Comparison of ENCODE assay signal across 10 cellular contexts in the genomic region with DNA sequence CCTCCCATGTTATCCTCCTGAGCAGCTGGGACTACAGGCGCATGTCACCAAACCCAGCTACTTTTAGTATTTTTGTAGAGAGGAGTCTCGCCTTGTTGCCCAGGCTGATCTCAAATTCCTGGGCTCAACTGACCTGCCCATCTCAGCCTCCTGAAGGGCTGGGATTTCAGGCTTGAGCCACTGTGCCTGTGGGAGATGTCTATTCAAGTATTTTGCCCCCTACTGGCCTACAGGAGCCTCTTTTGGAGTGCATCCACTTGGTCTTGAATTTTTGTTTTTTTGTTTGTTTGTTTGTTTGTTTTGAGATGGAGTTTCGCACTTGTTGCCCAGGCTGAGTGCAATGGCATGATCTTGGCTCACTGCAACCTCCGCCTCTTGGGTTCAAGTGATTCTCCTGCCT. TPM values are rescaled to one million over a fixed set of nuclear protein-coding genes. Genes with fewer than 3 reads are reported as not detected.
A peak's percentile ranks its signal among the peaks of the same experiment; 100 is the strongest.
DNase-seq lines count a peak whose midpoint lies in the region; ATAC-seq and TF ChIP-seq lines count a peak whose summit lies in the region.
"Had no signal": no experiment of that assay in that cellular context is flagged by ENCODE, and none has a peak within 500 bp of the region (broad histone marks: within the 10 kb centered on the region; RNA-seq: fewer than 3 reads in every experiment).

No MANE protein-coding gene starts in this region.

- no peaks in the 10 kb centered on the region for H3K36me3 ChIP-seq in mammary epithelial cell (ENCODE audit: insufficient read depth, low read length)
- no peaks in the 10 kb centered on the region for H3K36me3 ChIP-seq in psoas muscle (ENCODE audit: insufficient read depth in 1 of 2, low read depth in 1 of 2)
- H3K36me3 ChIP-seq: thyroid gland had no signal

- H3K27ac ChIP-seq in mammary epithelial cell (ENCODE audit: insufficient read depth, low read depth, low read length) (no peak overlapping the region), psoas muscle (no peak overlapping the region)
- H3K27ac ChIP-seq: thyroid gland had no signal

- H3K27ac Mint-ChIP-seq in HFFc6, result no peak overlapping the region
- H3K27ac Mint-ChIP-seq in nephron progenitor cell, result peak overlapping the region; percentile 45
- H3K27ac Mint-ChIP-seq: activated naive CD8-positive, alpha-beta T cell treated with anti-CD3 and anti-CD28 coated beads for 36 hours had no signal

- no peak overlapping the region for H3K4me2 ChIP-seq in mammary epithelial cell (ENCODE audit: insufficient read depth, low read depth, low read length)

- H3K36me3 Mint-ChIP-seq in HFFc6 (ENCODE audit: low read depth) (no peaks in the 10 kb centered on the region), nephron progenitor cell (ENCODE audit: low read depth) (no peaks in the 10 kb centered on the region)
- H3K36me3 Mint-ChIP-seq: activated naive CD8-positive, alpha-beta T cell treated with anti-CD3 and anti-CD28 coated beads for 36 hours had no signal

- in situ Hi-C loops in mammary epithelial cell (cut with MboI; ENCODE audit: low sequenced_read_pairs in 2 of 2), result no loop called here

- intact Hi-C loops in mammary epithelial cell (cut with micrococcal nuclease), result no loop called here
- intact Hi-C loops in psoas muscle (cut with DNase I), result no loop called here

- H3K4me3 ChIP-seq in mammary epithelial cell (replicated peaks in 1 of 3; ENCODE audit: insufficient read depth in 1 of 3, low read depth in 2 of 3, low read length in 3 of 3), result no peak overlapping the region
- no peak overlapping the region for H3K4me3 ChIP-seq in psoas muscle
- H3K4me3 ChIP-seq: thyroid gland had no signal

- H3K27me3 Mint-ChIP-seq in HFFc6 (ENCODE audit: insufficient read depth), result 0 out of 2 replicates have a peak, but pooled peaks cover 3% of the 10 kb centered on the region
- H3K27me3 Mint-ChIP-seq in nephron progenitor cell (ENCODE audit: low read depth, poor library complexity), result no peaks in the 10 kb centered on the region
- H3K27me3 Mint-ChIP-seq: activated naive CD8-positive, alpha-beta T cell treated with anti-CD3 and anti-CD28 coated beads for 36 hours had no signal

- H3K4me3 Mint-ChIP-seq in HFFc6, result no peak overlapping the region
- no peak overlapping the region for H3K4me3 Mint-ChIP-seq in nephron progenitor cell
- H3K4me3 Mint-ChIP-seq: activated naive CD8-positive, alpha-beta T cell treated with anti-CD3 and anti-CD28 coated beads for 36 hours had no signal

- dilution Hi-C loops in mammary epithelial cell (cut with HindIII; ENCODE audit: low sequenced_read_pairs), result no loop called here

- H3K9me3 Mint-ChIP-seq in HFFc6, result no peaks in the 10 kb centered on the region
- H3K9me3 Mint-ChIP-seq in nephron progenitor cell, result no peaks in the 10 kb centered on the region
- H3K9me3 Mint-ChIP-seq: activated naive CD8-positive, alpha-beta T cell treated with anti-CD3 and anti-CD28 coated beads for 36 hours had no signal

- BruUV-seq in mammary epithelial cell (replicated peaks; lab: Mats Ljungman, UMichigan), result no TSS peak

- H3K4me1 ChIP-seq in mammary epithelial cell (ENCODE audit: insufficient read depth, low read length) (peaks cover 19% of the 10 kb centered on the region), psoas muscle (peaks cover 12% of the 10 kb centered on the region)

- H3K27me3 ChIP-seq in mammary epithelial cell (ENCODE audit: insufficient read depth, low read length) (no peaks in the 10 kb centered on the region), psoas muscle (ENCODE audit: insufficient read depth in 3 of 3, low read length in 2 of 3) (no peaks in the 10 kb centered on the region)
- H3K27me3 ChIP-seq: thyroid gland had no signal

- H3K9ac ChIP-seq in mammary epithelial cell (ENCODE audit: insufficient read depth, low read length), result no peak overlapping the region

- TF ChIP-seq CTCF in HFFc6 (IDR thresholded peaks at IDR 0.05) (peak; percentile 69), mammary epithelial cell (conservative IDR thresholded peaks at IDR 0.05 in 1 of 2, IDR thresholded peaks at IDR 0.05 in 1 of 2; ENCODE audit: extremely low read depth in 1 of 2, insufficient read depth in 1 of 2, low read depth in 1 of 2, low read length in 2 of 2) (peak; percentile 23 to 30), nephron progenitor cell (IDR thresholded peaks at IDR 0.05) (no peak), psoas muscle (IDR thresholded peaks at IDR 0.05) (no peak)

- no peak for ATAC-seq in psoas muscle
- no peak for ATAC-seq in stimulated activated naive CD8-positive, alpha-beta T cell treated with anti-CD3 and anti-CD28 coated beads, Interleukin-15, Interleukin-2, amounts not matched to agents 100 U/mL and 50 U/mL, for 24 hours

- no peak overlapping the region for H2AFZ ChIP-seq in mammary epithelial cell (ENCODE audit: low read depth, low read length)

- no peaks in the 10 kb centered on the region for H4K20me1 ChIP-seq in mammary epithelial cell (ENCODE audit: insufficient read depth, low read length)

- H3K9me3 ChIP-seq in mammary epithelial cell (replicated peaks; ENCODE audit: insufficient read depth, low read length) (no peaks in the 10 kb centered on the region), psoas muscle (no peaks in the 10 kb centered on the region)
- H3K9me3 ChIP-seq: thyroid gland had no signal

- 67% methylated on average over 3 of the region's 4 CpGs for whole genome bisulfite sequencing in mammary epithelial cell (ENCODE audit: low coverage, missing lambda C conversion rate)
- 89 to 93% (median 92%) methylated on average over 4 of the region's 4 CpGs for WGBS in psoas muscle, 3 donors

- H3K4me1 Mint-ChIP-seq in HFFc6 (ENCODE audit: low read depth) (peaks cover 22% of the 10 kb centered on the region), nephron progenitor cell (peaks cover 37% of the 10 kb centered on the region)

- H3K79me2 ChIP-seq in mammary epithelial cell (ENCODE audit: insufficient read depth, low read length), result peaks cover 17% of the 10 kb centered on the region

- peak; percentile 69 for DNase-seq in ELF-1 (ENCODE audit: low read depth, low spot score)
- no peak for DNase-seq in HFFc6
- no peak for DNase-seq in mammary epithelial cell
- no peak for DNase-seq in nephron progenitor cell
- no peak for DNase-seq in activated CD4-positive, alpha-beta T cell treated with anti-CD3 and anti-CD28 coated beads for 1 hour
- DNase-seq in psoas muscle, result no peak
- DNase-seq in stimulated activated naive CD8-positive, alpha-beta T cell treated with anti-CD3 and anti-CD28 coated beads, Interleukin-15, Interleukin-2, amounts not matched to agents 100 U/mL and 50 U/mL, for 24 hours, result no peak
- DNase-seq: activated naive CD8-positive, alpha-beta T cell treated with anti-CD3 and anti-CD28 coated beads for 36 hours; NCI-H526 treated with DMSO at 0.1 percent for 48 hours; thyroid gland had no signal

- CTCF ChIA-PET in mammary epithelial cell (lab: Charles Lee; ENCODE audit: low non-redundant PET), result no interaction called here

RNA-seq across cellular contexts. Expression of gene DHX30, which starts 3.2 kb away (rescaled TPM):
- total RNA-seq in HFFc6 (2021; fragmentation: NEBNext Ultra II Directional; extraction: Animal tissue kit (Norgen Biotek cat#: 25700)), result 10 to 100 TPM; 54.1 to 64.0 (median 58.4) TPM
- total RNA-seq in mammary epithelial cell (10 to 100 TPM; 60.5 to 61.6 TPM), psoas muscle (10 to 100 TPM; 43.3 to 62.3 (median 52.3) TPM)
- polyA plus RNA-seq in mammary epithelial cell (53.4 TPM), psoas muscle (10 to 100 TPM; 40.6 to 57.2 (median 48.8) TPM)
- 44.0 TPM for polyA minus RNA-seq in mammary epithelial cell

RNA-seq across cellular contexts. Expression of gene SMARCC1, which starts 18.0 kb away (rescaled TPM):
- 10 to 100 TPM; 65.8 to 81.9 (median 69.2) TPM for total RNA-seq in HFFc6 (2021; fragmentation: NEBNext Ultra II Directional; extraction: Animal tissue kit (Norgen Biotek cat#: 25700))
- total RNA-seq in mammary epithelial cell (10 to 100 TPM; 52.8 to 94.1 TPM), psoas muscle (10 to 100 TPM; 29.2 to 54.3 (median 35.7) TPM)
- polyA plus RNA-seq in mammary epithelial cell (23.8 TPM), psoas muscle (10 to 100 TPM; 10.7 to 38.8 (median 18.2) TPM)
- 87.3 TPM for polyA minus RNA-seq in mammary epithelial cell

Comparison
In these comparisons a context has a peak if more than half of its experiments do, and no peak if none do; other contexts are left out.
1. CTCF ChIP-seq: peak in HFFc6 (single experiment) and mammary epithelial cell (2 of 2); none in nephron progenitor cell (single experiment) and psoas muscle (single experiment).